In genomic region chr2:191280304-191280703, GRCh38 we compare ENCODE assay signal across 19 cellular contexts. TPM values are rescaled to one million over a fixed set of nuclear protein-coding genes. Genes with fewer than 3 reads are reported as not detected.
DNase-seq lines count a peak whose midpoint lies in the region; ATAC-seq, FAIRE-seq and TF ChIP-seq lines count a peak whose summit lies in the region.
"Had no signal": no experiment of that assay in that cellular context is flagged by ENCODE, and none has a peak within 500 bp of the region (broad histone marks: within the 10 kb centered on the region; RNA-seq: fewer than 3 reads in every experiment).

No MANE protein-coding gene starts in this region.

- H2AK5ac ChIP-seq in H1 (ENCODE audit: low read depth, low read length), result no peak overlapping the region; the same call in 1 of the 2 replicates
- no peak overlapping the region for H2AK5ac ChIP-seq in trophoblast cell (ENCODE audit: low read length)

- H3K4me1 Mint-ChIP-seq in effector memory CD8-positive, alpha-beta T cell (ENCODE audit: low read depth in 2 of 2), result no peaks in the 10 kb centered on the region

- no peaks in the 10 kb centered on the region; the same call in 1 of the 2 replicates for H3K23me2 ChIP-seq in H1 (ENCODE audit: low read depth, low read length)

- H3K4ac ChIP-seq in H1 (replicated peaks; ENCODE audit: insufficient read length, low read depth, low read length) (no peak overlapping the region), trophoblast cell (ENCODE audit: low read depth, low read length) (no peak overlapping the region)

- H3K4me3 ChIP-seq in HUES48 (ENCODE audit: low read depth, low read length), result no peak overlapping the region
- no peak overlapping the region for H3K4me3 ChIP-seq in H1 (ENCODE audit: extremely low read depth in 1 of 4, insufficient read depth in 2 of 4, low read depth in 3 of 4, low read length in 4 of 4)
- H3K4me3 ChIP-seq in trophoblast cell (ENCODE audit: low read depth, low read length), result no peak overlapping the region
- H3K4me3 ChIP-seq: HAP-1 had no signal

- H3K4me1 ChIP-seq in HUES48 (ENCODE audit: control insufficient read depth, insufficient read depth, low read length) (peaks cover 21% of the 10 kb centered on the region), H1 (replicated peaks in 1 of 4; ENCODE audit: control insufficient read depth in 3 of 4, insufficient read depth in 4 of 4, low read length in 3 of 4) (peaks cover 3 to 9% (median 6%) of the 10 kb centered on the region in 4 experiments; a peak in 4 of 7 replicates), trophoblast cell (ENCODE audit: control insufficient read depth in 1 of 2, insufficient read depth in 2 of 2, low read length in 2 of 2) (peaks cover 5 to 10% of the 10 kb centered on the region in 2 experiments)

- TF ChIP-seq POLR2A in H1 (IDR thresholded peaks at IDR 0.05; ENCODE audit: control extremely low read depth in 1 of 2, low read depth in 2 of 2, low read length in 2 of 2), result no peak

- H3K27ac Mint-ChIP-seq in effector memory CD8-positive, alpha-beta T cell, result no peak overlapping the region

- H3K79me2 ChIP-seq in H1 (ENCODE audit: control insufficient read depth in 1 of 2, insufficient read depth in 2 of 2, low read length in 2 of 2) (peaks cover 2 to 55% of the 10 kb centered on the region in 2 experiments; a peak in 2 of 4 replicates), trophoblast cell (ENCODE audit: control insufficient read depth, insufficient read depth, low read length, poor library complexity) (peaks cover 5% of the 10 kb centered on the region)

- H3K18ac ChIP-seq in H1 (ENCODE audit: extremely low read depth, low read length) (peak overlapping the region; percentile 24; the same call in 1 of the 2 replicates), trophoblast cell (ENCODE audit: low read length) (no peak overlapping the region)

- H3K36me3 Mint-ChIP-seq in effector memory CD8-positive, alpha-beta T cell (ENCODE audit: insufficient read depth), result no peaks in the 10 kb centered on the region

- H2BK120ac ChIP-seq in H1 (replicated peaks; ENCODE audit: low read depth, low read length) (no peak overlapping the region), trophoblast cell (ENCODE audit: insufficient read depth, low read length, poor library complexity) (no peak overlapping the region)

- H4K20me1 ChIP-seq in H1 (replicated peaks in 1 of 2; ENCODE audit: control insufficient read depth in 1 of 2, insufficient read depth in 2 of 2, low read length in 2 of 2), result peaks cover 0 to 2% of the 10 kb centered on the region in 2 experiments

- H4K8ac ChIP-seq in H1 (ENCODE audit: extremely low read depth, insufficient read depth, low read length), result no peak overlapping the region
- H4K8ac ChIP-seq in trophoblast cell (ENCODE audit: low read depth, low read length), result no peak overlapping the region

- FAIRE-seq in H1 (lab: Jason Lieb, UNC), result peak; percentile 84

- H3K14ac ChIP-seq in H1 (ENCODE audit: insufficient read length), result no peak overlapping the region
- no peak overlapping the region for H3K14ac ChIP-seq in trophoblast cell (ENCODE audit: low read length)

- H3K79me1 ChIP-seq in H1 (ENCODE audit: low read depth, low read length), result peaks cover 13% of the 10 kb centered on the region
- no peaks in the 10 kb centered on the region for H3K79me1 ChIP-seq in trophoblast cell (ENCODE audit: low read length)

- DNase-seq in H1 (ENCODE audit: low read depth in 1 of 2, low spot score in 2 of 2) (peak in 1 of 2 experiments; percentile 44), islet precursor cell (peak; percentile 80), trophoblast cell (peak; percentile 34 to 70), mesenteric fat pad (ENCODE audit: low spot score) (no peak), NCI-H82 (lab: John Stamatoyannopoulos, UW) (no peak), hypothalamus (lab: John Stamatoyannopoulos, UW) (no peak)
- no peak for DNase-seq in effector memory CD8-positive, alpha-beta T cell
- DNase-seq: KBM-7, MV-4-11, NCI-H1417, NCI-H1930, NCI-H2171 treated with DMSO at 0.1 percent for 48 hours, NCI-H446 treated with DMSO at 0.1 percent for 48 hours, PC-3 had no signal

- no peak overlapping the region for H3K56ac ChIP-seq in H1 (replicated peaks; ENCODE audit: insufficient read length, low read depth, low read length)

- 84% methylated on average over 7 of the region's 7 CpGs; no CpG with 5 or more reads in 1 of the 2 experiments for WGBS in H1 (ENCODE audit: extremely low coverage in 1 of 2, insufficient coverage in 1 of 2, insufficient read length in 1 of 2, insufficient replicate concordance in 2 of 2, low coverage in 1 of 2, low lambda C conversion rate in 2 of 2, missing lambda C conversion rate in 1 of 2), 2 experiments
- no CpG with 5 or more reads among the region's 7 CpGs for WGBS in trophoblast cell (ENCODE audit: extremely low coverage, insufficient coverage, insufficient read length)

- TF ChIP-seq RAD21 in H1 (IDR thresholded peaks at IDR 0.05 in 1 of 2, conservative IDR thresholded peaks at IDR 0.05 in 1 of 2; ENCODE audit: low read depth in 2 of 2, low read length in 2 of 2), result no peak

- H3K4me2 ChIP-seq in H1 (ENCODE audit: insufficient read depth in 1 of 2, low read depth in 2 of 2, low read length in 2 of 2) (peak overlapping the region; percentile 11 to 19; a peak in 1 of 4 replicates), trophoblast cell (ENCODE audit: low read length) (no peak overlapping the region)

- H4K5ac ChIP-seq in H1 (ENCODE audit: insufficient read length, low read depth, low read length), result no peak overlapping the region

- no peak for ATAC-seq in effector memory CD8-positive, alpha-beta T cell (replicated peaks)
- ATAC-seq: PC-3 had no signal

- CTCF ChIA-PET in H1 (lab: Charles Lee; ENCODE audit: partially characterized antibody), result interaction anchor here (1.0 to 2.0 kb wide), 4 partner anchors 22 to 228 kb away, joined by 3 to 7 read pairs (median 5); no protein-coding TSS in a partner anchor

- H2AFZ ChIP-seq in H1 (ENCODE audit: low read length) (no peak overlapping the region), trophoblast cell (ENCODE audit: insufficient read depth, low read length, poor library complexity) (no peak overlapping the region)

- H2BK5ac ChIP-seq in H1 (ENCODE audit: low read depth, low read length) (no peak overlapping the region), trophoblast cell (ENCODE audit: low read depth, low read length, poor library complexity) (no peak overlapping the region)

- peaks cover 31 to 37% of the 10 kb centered on the region in 2 donors for H3K27me3 Mint-ChIP-seq in effector memory CD8-positive, alpha-beta T cell

- no peak overlapping the region; the same call in 1 of the 2 replicates for H2BK12ac ChIP-seq in H1 (ENCODE audit: low read depth, low read length)
- no peak overlapping the region for H2BK12ac ChIP-seq in trophoblast cell (ENCODE audit: low read length)

- no peak overlapping the region for H4K12ac ChIP-seq in trophoblast cell (ENCODE audit: low read depth, low read length)

- H3K27me3 ChIP-seq in HUES48 (ENCODE audit: control insufficient read depth, insufficient read depth, low read length), result no peaks in the 10 kb centered on the region
- H3K27me3 ChIP-seq in H1 (replicated peaks in 1 of 4; ENCODE audit: control insufficient read depth in 3 of 4, extremely low read depth in 1 of 4, insufficient read depth in 3 of 4, low read length in 3 of 4), result no peaks in the 10 kb centered on the region
- no peaks in the 10 kb centered on the region for H3K27me3 ChIP-seq in trophoblast cell (ENCODE audit: insufficient read depth, low read length)

- H2BK20ac ChIP-seq in H1 (ENCODE audit: low read length), result 0 out of 2 replicates have a peak overlapping the region, but pooled peaks have one; percentile 34

- peak overlapping the region; percentile 50 for H3K27ac ChIP-seq in HUES48 (ENCODE audit: low read depth, low read length)
- H3K27ac ChIP-seq in H1 (ENCODE audit: low read depth, low read length), result 0 out of 2 replicates have a peak overlapping the region, but pooled peaks have one; percentile 29
- H3K27ac ChIP-seq in trophoblast cell (ENCODE audit: low read depth, low read length), result no peak overlapping the region
- H3K27ac ChIP-seq: C4-2B, HL-60, RWPE1 had no signal

- no peak overlapping the region for H3K4me3 Mint-ChIP-seq in effector memory CD8-positive, alpha-beta T cell

- no peaks in the 10 kb centered on the region for H3K9me3 Mint-ChIP-seq in effector memory CD8-positive, alpha-beta T cell

- no peak overlapping the region for H4K91ac ChIP-seq in H1 (replicated peaks; ENCODE audit: insufficient read length, low read length)
- no peak overlapping the region for H4K91ac ChIP-seq in trophoblast cell (ENCODE audit: low read depth, low read length)

- H3K36me3 ChIP-seq in HUES48 (ENCODE audit: control insufficient read depth, insufficient read depth, low read length), result peaks cover 36% of the 10 kb centered on the region; the same call in 1 of the 2 replicates
- H3K36me3 ChIP-seq in H1 (ENCODE audit: control insufficient read depth in 2 of 4, insufficient read depth in 4 of 4, low read length in 3 of 4), result peaks cover 0 to 6% (median 1%) of the 10 kb centered on the region in 4 experiments; a peak in 4 of 8 replicates
- H3K36me3 ChIP-seq in trophoblast cell (ENCODE audit: control insufficient read depth in 1 of 2, insufficient read depth in 2 of 2, low read length in 2 of 2), result peaks cover 3% of the 10 kb centered on the region in 2 experiments
- H3K36me3 ChIP-seq: HAP-1 had no signal

- no peak for TF ChIP-seq CTCF in H1 (IDR thresholded peaks at IDR 0.05; ENCODE audit: control extremely low read depth in 1 of 3, insufficient read depth in 1 of 3, low read depth in 1 of 3, low read length in 3 of 3)

- TF ChIP-seq EP300 in H1 (IDR thresholded peaks at IDR 0.05; ENCODE audit: borderline replicate concordance in 1 of 2, low read depth in 2 of 2, low read length in 2 of 2), result peak in 1 of 2 experiments; percentile 58; a peak in 1 of 3 replicates

- no peak overlapping the region for H2BK15ac ChIP-seq in H1 (ENCODE audit: low read length)

- no peak overlapping the region for H3K23ac ChIP-seq in H1 (ENCODE audit: insufficient read length)
- H3K23ac ChIP-seq in trophoblast cell (ENCODE audit: low read length), result no peak overlapping the region

- H3K9me3 ChIP-seq in HUES48 (ENCODE audit: control insufficient read depth, insufficient read depth, low read length), result no peaks in the 10 kb centered on the region
- H3K9me3 ChIP-seq in H1 (ENCODE audit: insufficient read depth in 2 of 2, low read depth in 1 of 2, low read length in 1 of 2), result no peaks in the 10 kb centered on the region
- no peaks in the 10 kb centered on the region for H3K9me3 ChIP-seq in trophoblast cell (ENCODE audit: insufficient read depth, low read depth, low read length)
- H3K9me3 ChIP-seq: HAP-1 had no signal

- POLR2A ChIA-PET in H1 (lab: Charles Lee; ENCODE audit: partially characterized antibody), result interaction anchor here (1.0 to 1.2 kb wide), 3 partner anchors 10 to 72 kb away, joined by 3 to 4 read pairs (median 3); no protein-coding TSS in a partner anchor

- peak overlapping the region; percentile 2; the same call in 1 of the 2 replicates for H3K9ac ChIP-seq in HUES48 (ENCODE audit: low read depth, low read length)
- H3K9ac ChIP-seq in H1 (replicated peaks in 1 of 4; ENCODE audit: extremely low read depth in 1 of 4, low read depth in 3 of 4, low read length in 3 of 4), result no peak overlapping the region
- no peak overlapping the region for H3K9ac ChIP-seq in trophoblast cell (ENCODE audit: low read length)

RNA-seq across cellular contexts. Expression of gene MYO1B, which starts 35.1 kb away (rescaled TPM):
- total RNA-seq in H1 (2021; fragmentation: NEBNext Ultra II Directional; extraction: Animal tissue kit (Norgen Biotek cat#: 25700)), result 55.5 and 61.2 TPM in 2 replicates
- polyA plus RNA-seq in H1 (2011; rRNA removed), result 8.7 and 15.5 TPM in 2 replicates
- 19.2 TPM for polyA plus RNA-seq in H1 (2011; cell fraction: cytosol; rRNA removed)
- polyA plus RNA-seq in H1 (2011; cell fraction: nucleus; rRNA removed), result 14.5 TPM
- polyA plus RNA-seq in H1 (2012, experiment 1 of 2), result 25.4 to 39.3 TPM (median 30.2 TPM) in 4 replicates
- polyA plus RNA-seq in H1 (2012, experiment 2 of 2), result 7.5 TPM
- polyA plus RNA-seq in H1 (2013, experiment 1 of 2), result 25.9 TPM
- 25.8 TPM for polyA plus RNA-seq in H1 (2013, experiment 2 of 2)
- polyA minus RNA-seq in H1 (2011; rRNA and poly(A)+ RNA removed), result 47.7 and 68.1 TPM in 2 replicates
- polyA minus RNA-seq in H1 (2011; cell fraction: cytosol; rRNA and poly(A)+ RNA removed), result 34.9 TPM
- 70.6 TPM for polyA minus RNA-seq in H1 (2011; cell fraction: nucleus; rRNA and poly(A)+ RNA removed)
- 40.2 and 40.9 TPM in 2 replicates for polyA plus RNA-seq in trophoblast cell (2013)
- total RNA-seq in mesenteric fat pad, result 63.9 TPM

Comparison
In these comparisons a context has a peak if more than half of its experiments do, and no peak if none do; other contexts are left out.
1. DNase-seq: peak in islet precursor cell (single experiment) and trophoblast cell (2 of 2); none in mesenteric fat pad (single experiment), effector memory CD8-positive, alpha-beta T cell (0 of 3), NCI-H82 (single experiment) and hypothalamus (0 of 51).